11 cellular contexts compared by ENCODE assay signal in the genomic region with DNA sequence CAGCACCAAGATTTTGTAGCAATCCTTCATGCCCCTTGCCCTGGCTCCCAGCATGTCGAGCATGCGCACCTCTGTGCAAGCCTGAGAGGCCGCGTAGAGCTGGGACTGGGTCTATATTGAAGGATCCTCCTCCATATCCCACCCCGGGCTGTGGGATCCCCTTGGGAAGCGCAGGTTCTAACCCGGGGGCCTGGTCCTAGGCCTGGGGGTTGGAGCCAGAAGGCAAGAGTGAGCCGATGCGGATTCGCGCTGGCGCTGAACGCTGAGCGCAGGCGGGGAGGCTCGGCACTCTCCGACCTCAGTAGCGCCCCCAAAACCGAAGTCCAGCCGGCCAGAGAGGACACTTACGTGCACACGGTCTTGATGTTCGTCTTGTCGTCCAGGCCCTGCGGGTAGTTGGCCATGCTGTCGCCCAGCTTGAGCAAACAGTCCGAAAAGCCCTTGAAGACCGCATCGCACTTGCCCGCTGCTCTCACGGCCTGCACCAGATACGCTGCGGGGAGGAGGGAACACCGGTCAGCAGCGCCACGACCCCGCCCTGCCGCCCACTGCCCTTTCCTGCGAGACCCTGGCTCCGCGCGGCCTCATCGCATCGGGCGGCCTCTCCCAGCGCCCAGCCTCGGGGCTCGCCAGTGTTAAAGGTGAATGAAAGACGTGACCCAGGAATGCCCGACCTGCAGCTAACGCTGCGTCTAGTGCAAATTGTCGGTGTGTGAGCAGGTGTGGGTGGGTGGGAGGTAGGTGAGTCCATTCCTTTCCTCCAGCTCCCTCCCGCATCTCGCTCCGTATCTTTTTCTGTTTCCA. TPM values are rescaled to one million over a fixed set of nuclear protein-coding genes. Genes with fewer than 3 reads are reported as not detected.
DNase-seq lines count a peak whose midpoint lies in the region; ATAC-seq and TF ChIP-seq lines count a peak whose summit lies in the region.
"Had no signal": no experiment of that assay in that cellular context is flagged by ENCODE, and none has a peak within 500 bp of the region (broad histone marks: within the 10 kb centered on the region; RNA-seq: fewer than 3 reads in every experiment).

No MANE protein-coding gene starts in this region.

- peaks cover 77% of the 10 kb centered on the region for H3K4me1 ChIP-seq in GM23338 (ENCODE audit: insufficient read depth)

- peaks cover 65% of the 10 kb centered on the region for H3K4me1 Mint-ChIP-seq in GM23338
- H3K4me1 Mint-ChIP-seq in activated T-cell treated with anti-CD3 and anti-CD28 coated beads, Interleukin-2, amount 50 U/mL, for 24 hours (ENCODE audit: low read depth) = peaks cover 76% of the 10 kb centered on the region

- no peaks in the 10 kb centered on the region for H3K79me2 ChIP-seq in GM23338 (replicated peaks; ENCODE audit: insufficient read depth)

- peaks cover 2% of the 10 kb centered on the region; the same call in 2 of the 3 replicates for H3K9me3 Mint-ChIP-seq in GM23338
- H3K9me3 Mint-ChIP-seq in activated T-cell treated with anti-CD3 and anti-CD28 coated beads, Interleukin-2, amount 50 U/mL, for 24 hours = peaks cover 4% of the 10 kb centered on the region

- TF ChIP-seq CTCF in GM23338 (conservative IDR thresholded peaks at IDR 0.05; ENCODE audit: low read depth in 2 of 2) (no peak), fibroblast of mammary gland (conservative IDR thresholded peaks at IDR 0.05; ENCODE audit: control insufficient read depth, insufficient read depth, low read depth, low read length) (no peak)

- H3K27ac ChIP-seq in GM23338 (ENCODE audit: low read depth) = no peak overlapping the region
- H3K27ac ChIP-seq: SJSA1 had no signal

- ATAC-seq in GM23338 (peak; percentile 3), GM19452 (IDR thresholded peaks at IDR 0.05; ENCODE audit: unreplicated experiment) (no peak), GM21360 (IDR thresholded peaks at IDR 0.05; ENCODE audit: unreplicated experiment) (no peak)

- peaks cover 100% of the 10 kb centered on the region for H3K27me3 ChIP-seq in GM23338 (ENCODE audit: insufficient read depth)
- H3K27me3 ChIP-seq: SJSA1 had no signal

- H2AFZ ChIP-seq in GM23338 = peak overlapping the region; percentile 85

- H3K27ac Mint-ChIP-seq in GM23338 = no peak overlapping the region
- H3K27ac Mint-ChIP-seq in activated T-cell treated with anti-CD3 and anti-CD28 coated beads, Interleukin-2, amount 50 U/mL, for 24 hours = no peak overlapping the region

- H3K27me3 Mint-ChIP-seq in GM23338 (ENCODE audit: insufficient read depth, low read depth, poor library complexity) = peaks cover 100% of the 10 kb centered on the region
- peaks cover 95% of the 10 kb centered on the region for H3K27me3 Mint-ChIP-seq in activated T-cell treated with anti-CD3 and anti-CD28 coated beads, Interleukin-2, amount 50 U/mL, for 24 hours

- H3K36me3 ChIP-seq in GM23338 (ENCODE audit: insufficient read depth) = no peaks in the 10 kb centered on the region
- H3K36me3 ChIP-seq: SJSA1 had no signal

- peak; percentile 77 for DNase-seq in GM23338 (ENCODE audit: low spot score)
- peak; percentile 52 for DNase-seq in activated T-cell treated with anti-CD3 and anti-CD28 coated beads, Interleukin-2, amount 50 U/mL, for 24 hours
- DNase-seq in fibroblast of mammary gland (ENCODE audit: low read depth) = no peak
- peak; percentile 85 for DNase-seq in retina
- no peak for DNase-seq in SHP77 treated with DMSO at 0.1 percent for 48 hours (lab: John Stamatoyannopoulos, UW)
- DNase-seq in RKO (ENCODE audit: low spot score) = no peak
- DNase-seq: islet precursor cell, NCI-H2227 treated with DMSO at 0.1 percent for 48 hours had no signal

- peaks cover 21% of the 10 kb centered on the region for H4K20me1 ChIP-seq in GM23338 (replicated peaks; ENCODE audit: insufficient read depth)

- H3K4me3 ChIP-seq in GM23338 (peak overlapping the region; percentile 77), fibroblast of mammary gland (ENCODE audit: control insufficient read depth, low read depth, low read length) (peak overlapping the region; percentile 68)
- H3K4me3 ChIP-seq: SJSA1 had no signal

- peak overlapping the region; percentile 89 for H3K4me2 ChIP-seq in GM23338

- no peaks in the 10 kb centered on the region for H3K9me2 ChIP-seq in GM23338 (ENCODE audit: insufficient read depth)

- peak overlapping the region; percentile 75 for H3K4me3 Mint-ChIP-seq in GM23338
- peak overlapping the region; percentile 78 for H3K4me3 Mint-ChIP-seq in activated T-cell treated with anti-CD3 and anti-CD28 coated beads, Interleukin-2, amount 50 U/mL, for 24 hours

- H3K36me3 Mint-ChIP-seq in GM23338 (ENCODE audit: low read depth) = peaks cover 3% of the 10 kb centered on the region; the same call in 1 of the 3 replicates
- no peaks in the 10 kb centered on the region for H3K36me3 Mint-ChIP-seq in activated T-cell treated with anti-CD3 and anti-CD28 coated beads, Interleukin-2, amount 50 U/mL, for 24 hours (ENCODE audit: low read depth)

- H3F3A ChIP-seq in GM23338 (replicated peaks; ENCODE audit: low read depth) = peaks cover 32% of the 10 kb centered on the region

TF ChIP-seq in GM23338, 12 proteins besides CTCF, POLR2A, EP300 and RAD21:
- TF ChIP-seq, protein P1, sequence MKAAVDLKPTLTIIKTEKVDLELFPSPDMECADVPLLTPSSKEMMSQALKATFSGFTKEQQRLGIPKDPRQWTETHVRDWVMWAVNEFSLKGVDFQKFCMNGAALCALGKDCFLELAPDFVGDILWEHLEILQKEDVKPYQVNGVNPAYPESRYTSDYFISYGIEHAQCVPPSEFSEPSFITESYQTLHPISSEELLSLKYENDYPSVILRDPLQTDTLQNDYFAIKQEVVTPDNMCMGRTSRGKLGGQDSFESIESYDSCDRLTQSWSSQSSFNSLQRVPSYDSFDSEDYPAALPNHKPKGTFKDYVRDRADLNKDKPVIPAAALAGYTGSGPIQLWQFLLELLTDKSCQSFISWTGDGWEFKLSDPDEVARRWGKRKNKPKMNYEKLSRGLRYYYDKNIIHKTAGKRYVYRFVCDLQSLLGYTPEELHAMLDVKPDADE (IDR thresholded peaks at IDR 0.05) = no peak
- peak; percentile 40 for TF ChIP-seq EZH2phosphoT487 (IDR thresholded peaks at IDR 0.05; ENCODE audit: unreplicated experiment)
- TF ChIP-seq EZH2 (IDR thresholded peaks at IDR 0.05; ENCODE audit: low read depth, unreplicated experiment) = peak; percentile 73
- no peak for TF ChIP-seq NANOG (IDR thresholded peaks at IDR 0.05; ENCODE audit: borderline replicate concordance)
- no peak for TF ChIP-seq JUNB (IDR thresholded peaks at IDR 0.05; ENCODE audit: unreplicated experiment)
- TF ChIP-seq, protein P2, sequence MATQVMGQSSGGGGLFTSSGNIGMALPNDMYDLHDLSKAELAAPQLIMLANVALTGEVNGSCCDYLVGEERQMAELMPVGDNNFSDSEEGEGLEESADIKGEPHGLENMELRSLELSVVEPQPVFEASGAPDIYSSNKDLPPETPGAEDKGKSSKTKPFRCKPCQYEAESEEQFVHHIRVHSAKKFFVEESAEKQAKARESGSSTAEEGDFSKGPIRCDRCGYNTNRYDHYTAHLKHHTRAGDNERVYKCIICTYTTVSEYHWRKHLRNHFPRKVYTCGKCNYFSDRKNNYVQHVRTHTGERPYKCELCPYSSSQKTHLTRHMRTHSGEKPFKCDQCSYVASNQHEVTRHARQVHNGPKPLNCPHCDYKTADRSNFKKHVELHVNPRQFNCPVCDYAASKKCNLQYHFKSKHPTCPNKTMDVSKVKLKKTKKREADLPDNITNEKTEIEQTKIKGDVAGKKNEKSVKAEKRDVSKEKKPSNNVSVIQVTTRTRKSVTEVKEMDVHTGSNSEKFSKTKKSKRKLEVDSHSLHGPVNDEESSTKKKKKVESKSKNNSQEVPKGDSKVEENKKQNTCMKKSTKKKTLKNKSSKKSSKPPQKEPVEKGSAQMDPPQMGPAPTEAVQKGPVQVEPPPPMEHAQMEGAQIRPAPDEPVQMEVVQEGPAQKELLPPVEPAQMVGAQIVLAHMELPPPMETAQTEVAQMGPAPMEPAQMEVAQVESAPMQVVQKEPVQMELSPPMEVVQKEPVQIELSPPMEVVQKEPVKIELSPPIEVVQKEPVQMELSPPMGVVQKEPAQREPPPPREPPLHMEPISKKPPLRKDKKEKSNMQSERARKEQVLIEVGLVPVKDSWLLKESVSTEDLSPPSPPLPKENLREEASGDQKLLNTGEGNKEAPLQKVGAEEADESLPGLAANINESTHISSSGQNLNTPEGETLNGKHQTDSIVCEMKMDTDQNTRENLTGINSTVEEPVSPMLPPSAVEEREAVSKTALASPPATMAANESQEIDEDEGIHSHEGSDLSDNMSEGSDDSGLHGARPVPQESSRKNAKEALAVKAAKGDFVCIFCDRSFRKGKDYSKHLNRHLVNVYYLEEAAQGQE (IDR thresholded peaks at IDR 0.05; ENCODE audit: unreplicated experiment) = no peak

RNA-seq across cellular contexts. Expression of a gene that starts 4.5 kb away (rescaled TPM):
- 0.23 TPM in 1 of 2 replicates, not detected in the other for total RNA-seq in GM23338 (2014; rRNA removed; shearing (Covaris generic))
- polyA plus RNA-seq in GM23338 (2016; fragmentation: Nextera tagmentation; extraction: Ambion mirVana) = 0.42 and 0.71 TPM in 2 replicates

Comparison
In these comparisons a context has a peak if more than half of its experiments do, and no peak if none do; other contexts are left out.
1. DNase-seq: peak in GM23338 (single experiment), activated T-cell treated with anti-CD3 and anti-CD28 coated beads, Interleukin-2, amount 50 U/mL, for 24 hours (single experiment) and retina (single experiment); none in fibroblast of mammary gland (single experiment), SHP77 treated with DMSO at 0.1 percent for 48 hours (single experiment) and RKO (single experiment).